In the genomic region with DNA sequence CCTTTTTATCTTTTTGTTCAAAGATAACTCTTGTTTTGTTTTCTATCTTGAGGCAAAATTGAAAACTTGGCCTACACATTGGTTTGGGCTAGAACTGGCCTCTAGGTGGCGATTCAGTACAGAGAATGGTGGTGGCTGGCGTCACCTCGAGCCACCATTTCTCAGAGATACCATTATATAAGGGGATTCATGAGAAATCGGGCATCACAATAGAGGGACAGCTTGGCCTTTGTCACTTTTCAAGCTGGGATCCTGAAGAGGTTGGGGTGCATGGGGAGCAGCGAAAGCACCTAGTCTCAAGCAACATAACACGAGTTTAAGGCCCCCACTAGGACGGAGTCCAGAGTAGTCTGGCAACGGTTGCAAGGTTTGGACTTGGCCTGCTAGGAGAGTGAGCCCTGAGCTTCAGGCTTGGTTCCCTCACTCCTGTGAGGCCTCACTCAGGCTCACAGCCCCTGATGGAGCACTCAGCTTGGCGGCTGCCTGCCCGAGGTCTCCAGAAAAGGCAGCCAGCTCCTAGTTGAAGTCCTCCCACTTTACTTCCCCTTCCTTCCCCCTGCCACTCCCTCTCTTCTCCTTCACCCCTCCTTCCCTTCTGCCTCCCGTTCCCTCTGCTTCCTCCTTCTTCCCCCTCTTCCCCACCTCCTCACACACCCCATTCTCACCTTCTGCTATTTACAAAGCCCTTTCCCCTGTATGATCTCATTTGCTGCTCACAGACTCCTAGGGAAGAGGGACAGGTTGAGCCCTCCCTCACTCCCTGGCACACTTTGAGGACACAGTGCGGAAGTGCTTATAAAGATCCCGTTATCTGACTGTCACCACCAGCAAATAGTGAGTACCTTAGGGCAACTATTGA, we compare ENCODE assay signal across 1 cellular context.
TF ChIP-seq lines count a peak whose summit lies in the region.

No MANE protein-coding gene starts in this region.

TF ChIP-seq in HepG2, 621 proteins besides CTCF, POLR2A, EP300 and RAD21 (continued from another document):
- TF ChIP-seq, protein P1, sequence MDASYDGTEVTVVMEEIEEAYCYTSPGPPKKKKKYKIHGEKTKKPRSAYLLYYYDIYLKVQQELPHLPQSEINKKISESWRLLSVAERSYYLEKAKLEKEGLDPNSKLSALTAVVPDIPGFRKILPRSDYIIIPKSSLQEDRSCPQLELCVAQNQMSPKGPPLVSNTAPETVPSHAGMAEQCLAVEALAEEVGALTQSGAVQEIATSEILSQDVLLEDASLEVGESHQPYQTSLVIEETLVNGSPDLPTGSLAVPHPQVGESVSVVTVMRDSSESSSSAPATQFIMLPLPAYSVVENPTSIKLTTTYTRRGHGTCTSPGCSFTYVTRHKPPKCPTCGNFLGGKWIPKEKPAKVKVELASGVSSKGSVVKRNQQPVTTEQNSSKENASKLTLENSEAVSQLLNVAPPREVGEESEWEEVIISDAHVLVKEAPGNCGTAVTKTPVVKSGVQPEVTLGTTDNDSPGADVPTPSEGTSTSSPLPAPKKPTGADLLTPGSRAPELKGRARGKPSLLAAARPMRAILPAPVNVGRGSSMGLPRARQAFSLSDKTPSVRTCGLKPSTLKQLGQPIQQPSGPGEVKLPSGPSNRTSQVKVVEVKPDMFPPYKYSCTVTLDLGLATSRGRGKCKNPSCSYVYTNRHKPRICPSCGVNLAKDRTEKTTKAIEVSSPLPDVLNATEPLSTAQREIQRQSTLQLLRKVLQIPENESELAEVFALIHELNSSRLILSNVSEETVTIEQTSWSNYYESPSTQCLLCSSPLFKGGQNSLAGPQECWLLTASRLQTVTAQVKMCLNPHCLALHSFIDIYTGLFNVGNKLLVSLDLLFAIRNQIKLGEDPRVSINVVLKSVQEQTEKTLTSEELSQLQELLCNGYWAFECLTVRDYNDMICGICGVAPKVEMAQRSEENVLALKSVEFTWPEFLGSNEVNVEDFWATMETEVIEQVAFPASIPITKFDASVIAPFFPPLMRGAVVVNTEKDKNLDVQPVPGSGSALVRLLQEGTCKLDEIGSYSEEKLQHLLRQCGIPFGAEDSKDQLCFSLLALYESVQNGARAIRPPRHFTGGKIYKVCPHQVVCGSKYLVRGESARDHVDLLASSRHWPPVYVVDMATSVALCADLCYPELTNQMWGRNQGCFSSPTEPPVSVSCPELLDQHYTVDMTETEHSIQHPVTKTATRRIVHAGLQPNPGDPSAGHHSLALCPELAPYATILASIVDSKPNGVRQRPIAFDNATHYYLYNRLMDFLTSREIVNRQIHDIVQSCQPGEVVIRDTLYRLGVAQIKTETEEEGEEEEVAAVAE (CRISPR knock-in tag; IDR thresholded peaks at IDR 0.05; ENCODE audit: borderline replicate concordance), result no peak
- TF ChIP-seq ATM (IDR thresholded peaks at IDR 0.05; ENCODE audit: borderline replicate concordance) (no peak), ZKSCAN5 (CRISPR knock-in tag; IDR thresholded peaks at IDR 0.05) (no peak), TSC22D2 (CRISPR knock-in tag; IDR thresholded peaks at IDR 0.05; ENCODE audit: borderline replicate concordance) (0 out of 2 replicates have a peak, but pooled peaks have one; percentile 63), ATRX (CRISPR knock-in tag; IDR thresholded peaks at IDR 0.05; ENCODE audit: borderline replicate concordance) (no peak), HOXA3 (CRISPR knock-in tag; IDR thresholded peaks at IDR 0.05) (peak; percentile 39; the same call in 1 of the 2 replicates), SRY (CRISPR knock-in tag; IDR thresholded peaks at IDR 0.05) (peak; percentile 59; the same call in 1 of the 2 replicates), ZNF382 (CRISPR knock-in tag; IDR thresholded peaks at IDR 0.05; ENCODE audit: borderline replicate concordance) (no peak), IRF2 (CRISPR knock-in tag; IDR thresholded peaks at IDR 0.05) (peak; percentile 54; the same call in 1 of the 2 replicates), NFATC3 (CRISPR knock-in tag; IDR thresholded peaks at IDR 0.05) (no peak), ZNF263 (CRISPR knock-in tag; IDR thresholded peaks at IDR 0.05) (peak; percentile 81), HNF4G (IDR thresholded peaks at IDR 0.05; ENCODE audit: borderline replicate concordance, low read depth, low read length) (no peak), HNF4G (CRISPR knock-in tag; IDR thresholded peaks at IDR 0.05; ENCODE audit: borderline replicate concordance, low read depth) (no peak), ARNTL (CRISPR knock-in tag; IDR thresholded peaks at IDR 0.05) (no peak), EHMT2 (IDR thresholded peaks at IDR 0.05; ENCODE audit: borderline replicate concordance, low read depth, low read length) (no peak), ZNF614 (CRISPR knock-in tag; IDR thresholded peaks at IDR 0.05; ENCODE audit: borderline replicate concordance) (peak; percentile 58; the same call in 1 of the 2 replicates), HDAC2 (CRISPR knock-in tag; IDR thresholded peaks at IDR 0.05) (no peak; the same call in 1 of the 2 replicates), ZNF589 (CRISPR knock-in tag; conservative IDR thresholded peaks at IDR 0.05) (no peak), KDM6A (CRISPR knock-in tag; IDR thresholded peaks at IDR 0.05; ENCODE audit: low read depth) (no peak), MBNL3 (CRISPR knock-in tag; conservative IDR thresholded peaks at IDR 0.05) (no peak), TCF12 (IDR thresholded peaks at IDR 0.05) (no peak), TCF12 (CRISPR knock-in tag; IDR thresholded peaks at IDR 0.05) (no peak), POGZ (CRISPR knock-in tag; IDR thresholded peaks at IDR 0.05) (0 out of 2 replicates have a peak, but pooled peaks have one; percentile 22), KDM1A (CRISPR knock-in tag; IDR thresholded peaks at IDR 0.05) (no peak), JUN (CRISPR knock-in tag; IDR thresholded peaks at IDR 0.05) (0 out of 2 replicates have a peak, but pooled peaks have one; percentile 30), ZFP37 (CRISPR knock-in tag; IDR thresholded peaks at IDR 0.05; ENCODE audit: borderline replicate concordance) (no peak), KLF12 (CRISPR knock-in tag; IDR thresholded peaks at IDR 0.05; ENCODE audit: borderline replicate concordance) (no peak), SAP130 (CRISPR knock-in tag; IDR thresholded peaks at IDR 0.05; ENCODE audit: low read depth) (0 out of 2 replicates have a peak, but pooled peaks have one; percentile 22), ZNF331 (CRISPR knock-in tag; IDR thresholded peaks at IDR 0.05) (0 out of 2 replicates have a peak, but pooled peaks have one; percentile 11)
- TF ChIP-seq, protein P2, sequence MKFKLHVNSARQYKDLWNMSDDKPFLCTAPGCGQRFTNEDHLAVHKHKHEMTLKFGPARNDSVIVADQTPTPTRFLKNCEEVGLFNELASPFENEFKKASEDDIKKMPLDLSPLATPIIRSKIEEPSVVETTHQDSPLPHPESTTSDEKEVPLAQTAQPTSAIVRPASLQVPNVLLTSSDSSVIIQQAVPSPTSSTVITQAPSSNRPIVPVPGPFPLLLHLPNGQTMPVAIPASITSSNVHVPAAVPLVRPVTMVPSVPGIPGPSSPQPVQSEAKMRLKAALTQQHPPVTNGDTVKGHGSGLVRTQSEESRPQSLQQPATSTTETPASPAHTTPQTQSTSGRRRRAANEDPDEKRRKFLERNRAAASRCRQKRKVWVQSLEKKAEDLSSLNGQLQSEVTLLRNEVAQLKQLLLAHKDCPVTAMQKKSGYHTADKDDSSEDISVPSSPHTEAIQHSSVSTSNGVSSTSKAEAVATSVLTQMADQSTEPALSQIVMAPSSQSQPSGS (CRISPR knock-in tag; IDR thresholded peaks at IDR 0.05), result peak; percentile 42; the same call in 1 of the 2 replicates
- TF ChIP-seq, protein P3, sequence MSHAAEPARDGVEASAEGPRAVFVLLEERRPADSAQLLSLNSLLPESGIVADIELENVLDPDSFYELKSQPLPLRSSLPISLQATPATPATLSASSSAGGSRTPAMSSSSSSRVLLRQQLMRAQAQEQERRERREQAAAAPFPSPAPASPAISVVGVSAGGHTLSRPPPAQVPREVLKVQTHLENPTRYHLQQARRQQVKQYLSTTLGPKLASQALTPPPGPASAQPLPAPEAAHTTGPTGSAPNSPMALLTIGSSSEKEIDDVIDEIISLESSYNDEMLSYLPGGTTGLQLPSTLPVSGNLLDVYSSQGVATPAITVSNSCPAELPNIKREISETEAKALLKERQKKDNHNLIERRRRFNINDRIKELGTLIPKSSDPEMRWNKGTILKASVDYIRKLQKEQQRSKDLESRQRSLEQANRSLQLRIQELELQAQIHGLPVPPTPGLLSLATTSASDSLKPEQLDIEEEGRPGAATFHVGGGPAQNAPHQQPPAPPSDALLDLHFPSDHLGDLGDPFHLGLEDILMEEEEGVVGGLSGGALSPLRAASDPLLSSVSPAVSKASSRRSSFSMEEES (CRISPR knock-in tag; IDR thresholded peaks at IDR 0.05), result no peak
- TF ChIP-seq, protein P4, sequence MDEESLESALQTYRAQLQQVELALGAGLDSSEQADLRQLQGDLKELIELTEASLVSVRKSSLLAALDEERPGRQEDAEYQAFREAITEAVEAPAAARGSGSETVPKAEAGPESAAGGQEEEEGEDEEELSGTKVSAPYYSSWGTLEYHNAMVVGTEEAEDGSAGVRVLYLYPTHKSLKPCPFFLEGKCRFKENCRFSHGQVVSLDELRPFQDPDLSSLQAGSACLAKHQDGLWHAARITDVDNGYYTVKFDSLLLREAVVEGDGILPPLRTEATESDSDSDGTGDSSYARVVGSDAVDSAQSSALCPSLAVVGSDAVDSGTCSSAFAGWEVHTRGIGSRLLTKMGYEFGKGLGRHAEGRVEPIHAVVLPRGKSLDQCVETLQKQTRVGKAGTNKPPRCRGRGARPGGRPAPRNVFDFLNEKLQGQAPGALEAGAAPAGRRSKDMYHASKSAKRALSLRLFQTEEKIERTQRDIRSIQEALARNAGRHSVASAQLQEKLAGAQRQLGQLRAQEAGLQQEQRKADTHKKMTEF (CRISPR knock-in tag; IDR thresholded peaks at IDR 0.05), result peak; percentile 16; the same call in 1 of the 2 replicates
- TF ChIP-seq, protein P5, sequence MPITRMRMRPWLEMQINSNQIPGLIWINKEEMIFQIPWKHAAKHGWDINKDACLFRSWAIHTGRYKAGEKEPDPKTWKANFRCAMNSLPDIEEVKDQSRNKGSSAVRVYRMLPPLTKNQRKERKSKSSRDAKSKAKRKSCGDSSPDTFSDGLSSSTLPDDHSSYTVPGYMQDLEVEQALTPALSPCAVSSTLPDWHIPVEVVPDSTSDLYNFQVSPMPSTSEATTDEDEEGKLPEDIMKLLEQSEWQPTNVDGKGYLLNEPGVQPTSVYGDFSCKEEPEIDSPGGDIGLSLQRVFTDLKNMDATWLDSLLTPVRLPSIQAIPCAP (CRISPR knock-in tag; IDR thresholded peaks at IDR 0.05; ENCODE audit: low read depth), result no peak
